ENCODE assay signal across 8 cellular contexts in the genomic region with DNA sequence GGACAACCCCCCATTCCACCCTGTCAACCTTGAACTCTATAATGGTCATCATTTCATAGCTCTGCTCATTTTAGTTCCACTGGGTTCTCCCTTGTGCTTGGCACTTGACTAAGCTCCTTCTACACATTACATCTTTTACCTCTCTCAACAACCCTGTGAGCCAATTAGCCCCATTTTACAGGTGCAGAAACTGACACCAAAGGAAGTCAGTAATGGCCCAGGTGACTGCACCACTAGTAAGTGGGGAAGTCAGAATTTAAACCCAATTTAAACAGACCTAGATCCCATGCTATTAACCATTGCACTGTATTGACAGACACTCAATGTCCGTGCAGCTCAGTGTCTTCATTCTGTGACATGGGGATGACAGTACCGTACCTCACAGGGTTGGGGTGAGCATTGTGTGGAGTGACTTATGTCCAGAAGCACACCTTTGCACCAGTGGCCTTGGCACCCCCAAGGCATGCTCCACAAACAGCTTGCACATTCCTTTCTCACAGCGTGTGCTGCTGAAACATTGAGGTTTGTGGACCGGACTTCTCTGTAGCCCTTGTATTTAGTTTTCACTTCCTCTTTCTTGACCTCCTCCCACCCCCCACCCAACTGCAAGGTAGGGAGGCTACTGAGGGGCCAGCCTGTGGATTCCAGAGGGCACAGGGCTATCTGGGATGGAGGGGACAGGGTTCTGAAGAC. TPM values are rescaled to one million over a fixed set of nuclear protein-coding genes. Genes with fewer than 3 reads are reported as not detected.
DNase-seq lines count a peak whose midpoint lies in the region; ATAC-seq and TF ChIP-seq lines count a peak whose summit lies in the region.

No MANE protein-coding gene starts in this region.

- no peak overlapping the region for H3K14ac ChIP-seq in neuronal stem cell (ENCODE audit: low read length)

- ATAC-seq in HG02973 (IDR thresholded peaks at IDR 0.05; ENCODE audit: unreplicated experiment) = no peak

- no peak overlapping the region for H2BK15ac ChIP-seq in neuronal stem cell (ENCODE audit: low read length)

- no peak overlapping the region for H4K8ac ChIP-seq in neuronal stem cell (ENCODE audit: low read depth, low read length)

- H2AK5ac ChIP-seq in neuronal stem cell (ENCODE audit: low read depth, low read length) = no peak overlapping the region

- no peak overlapping the region for H3K4me3 Mint-ChIP-seq in chondrocyte (ENCODE audit: unreplicated experiment)

- H2BK5ac ChIP-seq in neuronal stem cell (ENCODE audit: low read length) = no peak overlapping the region

- H3K18ac ChIP-seq in neuronal stem cell (ENCODE audit: low read length) = no peak overlapping the region

- H3K4ac ChIP-seq in neuronal stem cell (ENCODE audit: low read length) = no peak overlapping the region

- H3K79me1 ChIP-seq in neuronal stem cell (ENCODE audit: low read depth, low read length) = no peaks in the 10 kb centered on the region

- H3K4me1 ChIP-seq in neuronal stem cell (ENCODE audit: control insufficient read depth in 2 of 2, insufficient read depth in 1 of 2, low read depth in 1 of 2, low read length in 2 of 2) = peaks cover 0 to 10% of the 10 kb centered on the region in 2 donors

- peaks cover 59% of the 10 kb centered on the region for H3K4me1 Mint-ChIP-seq in chondrocyte (ENCODE audit: low read depth)

- no peak overlapping the region for H3K23ac ChIP-seq in neuronal stem cell (ENCODE audit: low read depth, low read length, poor library complexity)

- peaks cover 7% of the 10 kb centered on the region for H3K9me3 Mint-ChIP-seq in chondrocyte (ENCODE audit: low read depth)

- WGBS in neuronal stem cell (ENCODE audit: extremely low coverage in 2 of 2, insufficient read length in 2 of 2, insufficient replicate concordance in 1 of 2), 2 donors = no CpG with 5 or more reads among the region's 4 CpGs

- H3K36me3 Mint-ChIP-seq in chondrocyte (ENCODE audit: low read depth) = peaks cover 3% of the 10 kb centered on the region

- no peak overlapping the region for H3K27ac ChIP-seq in neuronal stem cell (replicated peaks; ENCODE audit: low read length)

- H2BK12ac ChIP-seq in neuronal stem cell (ENCODE audit: low read length) = no peak overlapping the region

- peaks cover 3% of the 10 kb centered on the region in 2 donors for H3K9me3 ChIP-seq in neuronal stem cell (replicated peaks in 1 of 2; ENCODE audit: control insufficient read depth in 2 of 2, insufficient read depth in 1 of 2, low read depth in 1 of 2, low read length in 2 of 2)

- H2AFZ ChIP-seq in neuronal stem cell (ENCODE audit: low read length) = no peak overlapping the region

- H3K27me3 ChIP-seq in neuronal stem cell (ENCODE audit: control insufficient read depth in 3 of 3, insufficient read depth in 3 of 3, low read depth in 1 of 3, low read length in 3 of 3) = no peaks in the 10 kb centered on the region

- H3K27me3 Mint-ChIP-seq in chondrocyte (ENCODE audit: low read depth) = no peaks in the 10 kb centered on the region

- no peak overlapping the region for H2BK120ac ChIP-seq in neuronal stem cell (ENCODE audit: low read depth, low read length)

- H3K27ac Mint-ChIP-seq in chondrocyte (ENCODE audit: unreplicated experiment) = no peak overlapping the region

- DNase-seq in CD1c-positive myeloid dendritic cell (ENCODE audit: extremely low spot score) (peak; percentile 59), chondrocyte (ENCODE audit: low spot score) (peak; percentile 14), neuronal stem cell (ENCODE audit: low spot score) (no peak), COLO668 (lab: John Stamatoyannopoulos, UW; ENCODE audit: unreplicated experiment) (no peak)
- DNase-seq in Jurkat, Clone E6-1 (ENCODE audit: low read depth, low spot score) = no peak
- DNase-seq in stimulated activated CD8-positive, alpha-beta memory T cell treated with anti-CD3 and anti-CD28 coated beads, Interleukin-4, amount 100 ng/mL, for 48 hours = no peak

- peak; percentile 45 for TF ChIP-seq POLR2A in GM19099 (IDR thresholded peaks at IDR 0.05; ENCODE audit: extremely low read depth, insufficient read length, low read depth)

- H3K4me2 ChIP-seq in neuronal stem cell (ENCODE audit: insufficient read depth, low read length, poor library complexity, severe bottlenecking) = no peak overlapping the region

- TF ChIP-seq CTCF in chondrocyte (IDR thresholded peaks at IDR 0.05) = no peak

- H4K91ac ChIP-seq in neuronal stem cell (ENCODE audit: low read depth, low read length, poor library complexity) = no peak overlapping the region

- no peak overlapping the region for H3K9ac ChIP-seq in neuronal stem cell (ENCODE audit: low read depth, low read length, poor library complexity)

- H3K4me3 ChIP-seq in Jurkat, Clone E6-1 (ENCODE audit: low read length) = peak overlapping the region; percentile 45
- H3K4me3 ChIP-seq in neuronal stem cell (ENCODE audit: low read length in 2 of 2) = no peak overlapping the region

- H3K36me3 ChIP-seq in neuronal stem cell (replicated peaks in 1 of 2; ENCODE audit: control insufficient read depth in 2 of 2, insufficient read depth in 2 of 2, low read length in 2 of 2) = no peaks in the 10 kb centered on the region

RNA-seq across cellular contexts. Expression of a gene that starts 23.1 kb away (rescaled TPM):
- 67.5 TPM for polyA plus RNA-seq in Jurkat, Clone E6-1 (2012; ENCODE audit: insufficient read depth, insufficient read length)
- total RNA-seq in chondrocyte = 10.8 to 17.8 TPM (median 16.3 TPM) in 3 replicates
- 1.4 TPM for polyA plus RNA-seq in neuronal stem cell (2013, experiment 1 of 2)
- polyA plus RNA-seq in neuronal stem cell (2013, experiment 2 of 2) = 1.5 TPM

Comparison
In these comparisons a context has a peak if more than half of its experiments do, and no peak if none do; other contexts are left out.
1. DNase-seq: peak in CD1c-positive myeloid dendritic cell (single experiment) and chondrocyte (single experiment); none in Jurkat, Clone E6-1 (single experiment), neuronal stem cell (single experiment), stimulated activated CD8-positive, alpha-beta memory T cell treated with anti-CD3 and anti-CD28 coated beads, Interleukin-4, amount 100 ng/mL, for 48 hours (single experiment) and COLO668 (single experiment).